16 cellular contexts compared by ENCODE assay signal in the genomic region with DNA sequence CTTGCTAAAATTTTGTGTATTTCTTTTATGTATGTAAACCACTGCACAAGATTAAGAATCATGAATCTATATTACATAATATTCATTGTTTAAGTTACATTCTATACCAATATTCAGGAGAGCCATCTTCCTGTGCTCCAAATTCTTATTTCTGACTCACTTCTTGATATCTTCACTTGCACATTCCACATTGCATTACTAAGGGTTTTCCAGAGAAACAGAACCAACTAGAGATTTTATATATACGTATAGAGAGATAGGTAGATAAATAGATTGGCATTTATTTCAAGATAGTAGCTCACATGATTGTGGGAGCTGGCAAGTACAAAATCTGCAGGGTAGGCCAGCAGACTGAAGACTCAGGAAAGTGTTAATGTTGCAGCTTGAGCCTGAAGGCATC.
A peak's percentile ranks its signal among the peaks of the same experiment; 100 is the strongest.
DNase-seq lines count a peak whose midpoint lies in the region; ATAC-seq, FAIRE-seq and TF ChIP-seq lines count a peak whose summit lies in the region.
"Had no signal": no experiment of that assay in that cellular context is flagged by ENCODE, and none has a peak within 500 bp of the region (broad histone marks: within the 10 kb centered on the region; RNA-seq: fewer than 3 reads in every experiment).

No MANE protein-coding gene starts in this region.

- in situ Hi-C loops in HepG2 (cut with HindIII; ENCODE audit: extremely low pct_ligation_motif_present, low pct_unique_long_range_greater_than_20kb), result no loop called here

- H4K20me1 ChIP-seq in HepG2 (ENCODE audit: insufficient read depth, low read length), result no peaks in the 10 kb centered on the region

- ATAC-seq in HepG2, result no peak
- ATAC-seq: CD8-positive, alpha-beta T cell; K562 had no signal

- H3K4me2 ChIP-seq in HepG2 (ENCODE audit: low read depth, low read length), result no peak overlapping the region

- peaks cover 6% of the 10 kb centered on the region for H3K4me1 Mint-ChIP-seq in activated T-helper 2 cell treated with anti-CD3 and anti-CD28 coated beads, Interferon-gamma antibody, Interleukin-2, Interleukin-4, amounts not matched to agents 10 μg/mL and 5 μg/mL and 100 μg/mL, durations not matched to agents 14 hours and 24 hours and 36 hours (ENCODE audit: low read depth)

- peak; percentile 18 for DNase-seq in EL
- peak; percentile 85 for DNase-seq in NCI-H226
- DNase-seq in bronchial epithelial cell (ENCODE audit: low read depth), result peak; percentile 52
- peak; percentile 26 for DNase-seq in iris pigment epithelial cell (ENCODE audit: low read depth)
- no peak for DNase-seq in tibial nerve (ENCODE audit: low spot score in 2 of 2)
- DNase-seq in activated T-helper 2 cell treated with anti-CD3 and anti-CD28 coated beads, Interferon-gamma antibody, Interleukin-2, Interleukin-4, amounts not matched to agents 10 μg/mL and 5 μg/mL and 100 μg/mL, durations not matched to agents 14 hours and 24 hours and 36 hours (ENCODE audit: low spot score), result no peak
- no peak for DNase-seq in HepG2 (ENCODE audit: low spot score)
- DNase-seq: CD8-positive, alpha-beta T cell; COR-L47; DMS153; DMS79 treated with DMSO at 0.1 percent for 48 hours; GOT3; H9 had no signal

- TF ChIP-seq EP300 in tibial nerve (IDR thresholded peaks at IDR 0.05) (no peak), HepG2 (IDR thresholded peaks at IDR 0.05; ENCODE audit: low read depth in 2 of 2, low read length in 2 of 2) (no peak), HepG2 (CRISPR knock-in tag; IDR thresholded peaks at IDR 0.05; ENCODE audit: borderline replicate concordance) (no peak)

- H3K36me3 Mint-ChIP-seq in activated T-helper 2 cell treated with anti-CD3 and anti-CD28 coated beads, Interferon-gamma antibody, Interleukin-2, Interleukin-4, amounts not matched to agents 10 μg/mL and 5 μg/mL and 100 μg/mL, durations not matched to agents 14 hours and 24 hours and 36 hours (ENCODE audit: low read depth), result no peaks in the 10 kb centered on the region
- H3K36me3 Mint-ChIP-seq: CD14-positive monocyte; CD8-positive, alpha-beta T cell had no signal

- H3K27ac Mint-ChIP-seq in activated T-helper 2 cell treated with anti-CD3 and anti-CD28 coated beads, Interferon-gamma antibody, Interleukin-2, Interleukin-4, amounts not matched to agents 10 μg/mL and 5 μg/mL and 100 μg/mL, durations not matched to agents 14 hours and 24 hours and 36 hours, result no peak overlapping the region
- H3K27ac Mint-ChIP-seq: CD14-positive monocyte; CD8-positive, alpha-beta T cell; H9 had no signal

- no peaks in the 10 kb centered on the region for H3K9me3 ChIP-seq in tibial nerve
- H3K9me3 ChIP-seq in HepG2 (ENCODE audit: low read length), result no peaks in the 10 kb centered on the region; the same call in 1 of the 2 replicates

- no peaks in the 10 kb centered on the region for H3K79me2 ChIP-seq in HepG2 (ENCODE audit: insufficient read depth, low read length)

- intact Hi-C loops in activated T-helper 2 cell treated with anti-CD3 and anti-CD28 coated beads, Interferon-gamma antibody, Interleukin-2, Interleukin-4, amounts not matched to agents 10 μg/mL and 5 μg/mL and 100 μg/mL, durations not matched to agents 14 hours and 24 hours and 36 hours (cut with micrococcal nuclease), result no loop called here
- intact Hi-C loops in HepG2 (cut with micrococcal nuclease; ENCODE audit: unreplicated experiment), result no loop called here

- CTCF ChIA-PET in HepG2 (lab: Yijun Ruan, JAX; ENCODE audit: low intra/inter-chr PET ratio, low total read pairs), result no interaction called here

- no peak for TF ChIP-seq RAD21 in HepG2 (CRISPR knock-in tag; IDR thresholded peaks at IDR 0.05)

- peaks cover 3% of the 10 kb centered on the region for H3K9me3 Mint-ChIP-seq in activated T-helper 2 cell treated with anti-CD3 and anti-CD28 coated beads, Interferon-gamma antibody, Interleukin-2, Interleukin-4, amounts not matched to agents 10 μg/mL and 5 μg/mL and 100 μg/mL, durations not matched to agents 14 hours and 24 hours and 36 hours
- H3K9me3 Mint-ChIP-seq: CD8-positive, alpha-beta T cell; H9 had no signal

- H3K4me3 Mint-ChIP-seq in activated T-helper 2 cell treated with anti-CD3 and anti-CD28 coated beads, Interferon-gamma antibody, Interleukin-2, Interleukin-4, amounts not matched to agents 10 μg/mL and 5 μg/mL and 100 μg/mL, durations not matched to agents 14 hours and 24 hours and 36 hours (ENCODE audit: low read depth), result no peak overlapping the region
- H3K4me3 Mint-ChIP-seq: CD14-positive monocyte; CD8-positive, alpha-beta T cell; H9 had no signal

- H3K4me1 ChIP-seq in tibial nerve (no peaks in the 10 kb centered on the region), HepG2 (ENCODE audit: insufficient read depth, low read length) (no peaks in the 10 kb centered on the region)

- peaks cover 32% of the 10 kb centered on the region for H3K27me3 Mint-ChIP-seq in activated T-helper 2 cell treated with anti-CD3 and anti-CD28 coated beads, Interferon-gamma antibody, Interleukin-2, Interleukin-4, amounts not matched to agents 10 μg/mL and 5 μg/mL and 100 μg/mL, durations not matched to agents 14 hours and 24 hours and 36 hours (ENCODE audit: low read depth)

- H3K27ac ChIP-seq in tibial nerve, result no peak overlapping the region
- H3K27ac ChIP-seq in HepG2 (ENCODE audit: extremely low read length, insufficient read depth, low read length), result no peak overlapping the region
- H3K27ac ChIP-seq: 22Rv1 had no signal

- POLR2A ChIA-PET in HepG2 (lab: Yijun Ruan, JAX), result no interaction called here

- BruUV-seq in HepG2 (replicated peaks; lab: Mats Ljungman, UMichigan), result no TSS peak

- WGBS in tibial nerve, 2 donors, result 92 to 97% methylated on average over 1 of the region's 1 CpG
- 38% methylated on average over 1 of the region's 1 CpG for WGBS in HepG2 (ENCODE audit: low lambda C conversion rate)

- H3K27me3 ChIP-seq in bronchial epithelial cell (ENCODE audit: control insufficient read depth, insufficient read depth, low read length) (no peaks in the 10 kb centered on the region), tibial nerve (no peaks in the 10 kb centered on the region), HepG2 (ENCODE audit: control insufficient read depth in 1 of 2, insufficient read depth in 2 of 2, low read length in 2 of 2) (no peaks in the 10 kb centered on the region)

- TF ChIP-seq CTCF in bronchial epithelial cell (IDR thresholded peaks at IDR 0.05; ENCODE audit: insufficient read depth, low read length, severe bottlenecking), result no peak
- TF ChIP-seq CTCF in tibial nerve (IDR thresholded peaks at IDR 0.05), result no peak
- no peak for TF ChIP-seq CTCF in HepG2 (CRISPR knock-in tag; IDR thresholded peaks at IDR 0.05)

- H3K4me3 ChIP-seq in bronchial epithelial cell (ENCODE audit: low read depth, low read length), result no peak overlapping the region
- H3K4me3 ChIP-seq in tibial nerve, result no peak overlapping the region
- no peak overlapping the region for H3K4me3 ChIP-seq in HepG2 (replicated peaks in 1 of 3; ENCODE audit: insufficient read depth in 1 of 3, low read depth in 2 of 3, low read length in 3 of 3)
- H3K4me3 ChIP-seq: K562 had no signal

- no peaks in the 10 kb centered on the region for H3K36me3 ChIP-seq in bronchial epithelial cell (ENCODE audit: control insufficient read depth, insufficient read depth, low read length)
- no peaks in the 10 kb centered on the region for H3K36me3 ChIP-seq in tibial nerve
- no peaks in the 10 kb centered on the region for H3K36me3 ChIP-seq in HepG2 (replicated peaks in 1 of 2; ENCODE audit: control insufficient read depth in 1 of 2, insufficient read depth in 2 of 2, low read length in 2 of 2)

- FAIRE-seq in bronchial epithelial cell (lab: Jason Lieb, UNC) (no peak), HepG2 (lab: Jason Lieb, UNC) (no peak)
- FAIRE-seq: K562 had no signal

- no peak overlapping the region for H3K9ac ChIP-seq in HepG2 (ENCODE audit: insufficient read depth, low read depth, low read length)

- H2AFZ ChIP-seq in HepG2 (ENCODE audit: low read length), result no peak overlapping the region

- no peak for TF ChIP-seq POLR2A in tibial nerve (IDR thresholded peaks at IDR 0.05)
- no peak for TF ChIP-seq POLR2A in HepG2 (IDR thresholded peaks at IDR 0.05; ENCODE audit: insufficient read depth in 1 of 2, low read depth in 2 of 2, low read length in 2 of 2)

TF ChIP-seq in HepG2, 621 proteins besides CTCF, POLR2A, EP300 and RAD21 (continues in another document):
- TF ChIP-seq ZNF547 (CRISPR knock-in tag; IDR thresholded peaks at IDR 0.05), result no peak
- TF ChIP-seq NCOR1 (IDR thresholded peaks at IDR 0.05; ENCODE audit: borderline replicate concordance, low read length), result no peak
- TF ChIP-seq ZNF850 (CRISPR knock-in tag; conservative IDR thresholded peaks at IDR 0.05), result no peak
- TF ChIP-seq FOXA3 (CRISPR knock-in tag; IDR thresholded peaks at IDR 0.05), result no peak
- no peak for TF ChIP-seq ZNF619 (CRISPR knock-in tag; IDR thresholded peaks at IDR 0.05)
- TF ChIP-seq, protein P1, sequence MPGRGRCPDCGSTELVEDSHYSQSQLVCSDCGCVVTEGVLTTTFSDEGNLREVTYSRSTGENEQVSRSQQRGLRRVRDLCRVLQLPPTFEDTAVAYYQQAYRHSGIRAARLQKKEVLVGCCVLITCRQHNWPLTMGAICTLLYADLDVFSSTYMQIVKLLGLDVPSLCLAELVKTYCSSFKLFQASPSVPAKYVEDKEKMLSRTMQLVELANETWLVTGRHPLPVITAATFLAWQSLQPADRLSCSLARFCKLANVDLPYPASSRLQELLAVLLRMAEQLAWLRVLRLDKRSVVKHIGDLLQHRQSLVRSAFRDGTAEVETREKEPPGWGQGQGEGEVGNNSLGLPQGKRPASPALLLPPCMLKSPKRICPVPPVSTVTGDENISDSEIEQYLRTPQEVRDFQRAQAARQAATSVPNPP (CRISPR knock-in tag; IDR thresholded peaks at IDR 0.05), result no peak
- no peak for TF ChIP-seq PAWR (CRISPR knock-in tag; IDR thresholded peaks at IDR 0.05; ENCODE audit: borderline replicate concordance)
- no peak for TF ChIP-seq FIP1L1 (IDR thresholded peaks at IDR 0.05; ENCODE audit: borderline replicate concordance, insufficient read depth, low read depth, low read length)
- TF ChIP-seq, protein P2, sequence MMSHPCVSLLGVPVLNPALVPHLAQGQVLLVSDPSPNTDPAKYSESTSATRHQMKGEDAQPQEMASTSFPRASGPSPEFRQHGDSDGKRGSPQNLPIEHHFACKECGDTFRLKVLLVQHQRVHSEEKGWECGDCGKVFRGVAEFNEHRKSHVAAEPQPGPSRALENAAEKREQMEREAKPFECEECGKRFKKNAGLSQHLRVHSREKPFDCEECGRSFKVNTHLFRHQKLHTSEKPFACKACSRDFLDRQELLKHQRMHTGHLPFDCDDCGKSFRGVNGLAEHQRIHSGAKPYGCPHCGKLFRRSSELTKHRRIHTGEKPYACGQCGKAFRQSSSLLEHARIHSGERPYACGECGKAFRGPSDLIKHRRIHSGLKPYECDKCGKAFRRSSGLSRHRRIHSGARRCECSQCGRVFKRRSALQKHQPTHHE (CRISPR knock-in tag; IDR thresholded peaks at IDR 0.05; ENCODE audit: borderline replicate concordance), result no peak

Comparison
In these comparisons a context has a peak if more than half of its experiments do, and no peak if none do; other contexts are left out.
1. DNase-seq: peak in EL (single experiment), NCI-H226 (single experiment), bronchial epithelial cell (single experiment) and iris pigment epithelial cell (single experiment); none in tibial nerve (0 of 2), activated T-helper 2 cell treated with anti-CD3 and anti-CD28 coated beads, Interferon-gamma antibody, Interleukin-2, Interleukin-4, amounts not matched to agents 10 μg/mL and 5 μg/mL and 100 μg/mL, durations not matched to agents 14 hours and 24 hours and 36 hours (single experiment) and HepG2 (single experiment).